1 cellular context compared by ENCODE assay signal in the genomic region with DNA sequence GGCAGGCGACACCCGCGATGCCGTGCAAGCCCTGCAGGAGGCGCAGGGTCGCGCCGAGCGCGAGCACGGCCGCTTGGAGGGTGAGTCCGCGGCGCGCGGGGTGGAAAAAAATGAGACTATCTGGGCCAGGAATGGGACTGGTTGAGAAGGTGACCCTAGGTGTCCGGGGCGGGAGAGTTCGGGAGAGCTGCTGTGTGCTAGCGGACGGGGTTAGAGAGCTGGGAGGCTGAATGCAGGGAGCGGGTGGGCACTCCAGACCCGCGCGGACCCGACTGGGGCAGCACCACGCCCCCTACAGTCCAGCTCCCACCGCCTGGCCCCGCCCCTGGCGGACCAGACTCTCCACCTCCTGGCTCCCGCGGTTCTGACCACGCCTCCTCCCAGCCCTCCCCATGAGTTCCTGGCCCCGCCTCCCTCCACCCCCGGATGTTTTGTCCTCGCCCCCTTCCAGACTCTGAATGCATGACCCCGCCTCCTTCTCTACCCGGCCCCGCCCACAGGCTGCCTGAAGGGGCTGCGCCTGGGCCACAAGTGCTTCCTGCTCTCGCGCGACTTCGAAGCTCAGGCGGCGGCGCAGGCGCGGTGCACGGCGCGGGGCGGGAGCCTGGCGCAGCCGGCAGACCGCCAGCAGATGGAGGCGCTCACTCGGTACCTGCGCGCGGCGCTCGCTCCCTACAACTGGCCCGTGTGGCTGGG.
TF ChIP-seq lines count a peak whose summit lies in the region.

No MANE protein-coding gene starts in this region.

TF ChIP-seq in HEK293, 187 proteins besides CTCF, POLR2A, EP300 and RAD21 (continued from another document):
- peak; percentile 61 for TF ChIP-seq ZBTB10 (tag by site-specific recombination; IDR thresholded peaks at IDR 0.05)
- TF ChIP-seq BCL11A (tag by site-specific recombination; IDR thresholded peaks at IDR 0.05; ENCODE audit: low read depth): 0 out of 2 replicates have a peak, but pooled peaks have one; percentile 24
- TF ChIP-seq ZNF2 (tag by site-specific recombination; IDR thresholded peaks at IDR 0.05): peak; percentile 86
- peak; percentile 92 for TF ChIP-seq GLIS2 (tag by site-specific recombination; IDR thresholded peaks at IDR 0.05)
- TF ChIP-seq ZEB2 (tag by site-specific recombination; IDR thresholded peaks at IDR 0.05): peak; percentile 29; the same call in 1 of the 2 replicates
- no peak for TF ChIP-seq ZNF146 (tag by site-specific recombination; IDR thresholded peaks at IDR 0.05)
- TF ChIP-seq ZXDB (tag by site-specific recombination; IDR thresholded peaks at IDR 0.05): peak; percentile 70
- no peak for TF ChIP-seq ZNF138 (tag by site-specific recombination; IDR thresholded peaks at IDR 0.05; ENCODE audit: borderline replicate concordance)
- peak; percentile 71 for TF ChIP-seq HIC1 (tag by site-specific recombination; IDR thresholded peaks at IDR 0.05)
- no peak for TF ChIP-seq ZNF776 (tag by site-specific recombination; IDR thresholded peaks at IDR 0.05; ENCODE audit: borderline replicate concordance)
- TF ChIP-seq ZFP69B (tag by site-specific recombination; IDR thresholded peaks at IDR 0.05): peak; percentile 36; the same call in 1 of the 2 replicates
- peak; percentile 68; the same call in 1 of the 2 replicates for TF ChIP-seq ZNF792 (tag by site-specific recombination; IDR thresholded peaks at IDR 0.05)
- no peak for TF ChIP-seq ZNF521 (tag by site-specific recombination; IDR thresholded peaks at IDR 0.05)
- TF ChIP-seq KLF8 (tag by site-specific recombination; IDR thresholded peaks at IDR 0.05): peak; percentile 92; the same call in 1 of the 2 replicates
- no peak for TF ChIP-seq ZNF169 (tag by site-specific recombination; IDR thresholded peaks at IDR 0.05)
- no peak for TF ChIP-seq ZNF677 (tag by site-specific recombination; IDR thresholded peaks at IDR 0.05)
- peak; percentile 75; the same call in 1 of the 2 replicates for TF ChIP-seq SCRT1 (tag by site-specific recombination; IDR thresholded peaks at IDR 0.05; ENCODE audit: borderline replicate concordance)
- no peak for TF ChIP-seq ZNF560 (tag by site-specific recombination; IDR thresholded peaks at IDR 0.05; ENCODE audit: borderline replicate concordance)
- TF ChIP-seq ZBTB26 (tag by site-specific recombination; optimal IDR thresholded peaks at IDR 0.05): peak; percentile 95
TF ChIP-seq in HEK293: peak in this region for 57.
